In genomic region chr11:32830413-32830738, GRCh38 we compare ENCODE assay signal across 8 cellular contexts. TPM values are rescaled to one million over a fixed set of nuclear protein-coding genes. Genes with fewer than 3 reads are reported as not detected.
DNase-seq lines count a peak whose midpoint lies in the region; ATAC-seq, FAIRE-seq and TF ChIP-seq lines count a peak whose summit lies in the region.

No MANE protein-coding gene starts in this region.

- 3 to 14% methylated on average over 6 of the region's 6 CpGs for WGBS in sigmoid colon, 2 donors

- FAIRE-seq in GM12891 (lab: Jason Lieb, UNC): peak; percentile 38

- no peak for TF ChIP-seq EP300 in sigmoid colon (IDR thresholded peaks at IDR 0.05)

- peaks cover 3% of the 10 kb centered on the region for H3K36me3 Mint-ChIP-seq in T-helper 17 cell (ENCODE audit: low read depth)

- H3K27ac ChIP-seq in left ventricle myocardium inferior (replicated peaks) (no peak overlapping the region), sigmoid colon (peak overlapping the region in 1 of 4 donors; percentile 63)

- intact Hi-C loops in left ventricle myocardium inferior (cut with micrococcal nuclease): no loop called here
- intact Hi-C loops in sigmoid colon (cut with DNase I): no loop called here

- peaks cover 36% of the 10 kb centered on the region for H3K27me3 ChIP-seq in left ventricle myocardium inferior (ENCODE audit: low read depth)
- peaks cover 0 to 21% (median 13%) of the 10 kb centered on the region in 3 donors for H3K27me3 ChIP-seq in sigmoid colon

- TF ChIP-seq POLR2A in GM12891 (IDR thresholded peaks at IDR 0.05; ENCODE audit: low read depth, low read length) (no peak), sigmoid colon (IDR thresholded peaks at IDR 0.05) (no peak)

- DNase-seq in GM12891 (ENCODE audit: insufficient read length, low spot score): no peak
- no peak for DNase-seq in T-helper 17 cell
- DNase-seq in left ventricle myocardium inferior: no peak
- no peak for DNase-seq in sigmoid colon
- no peak for DNase-seq in glomerular visceral epithelial cell (ENCODE audit: extremely low spot score)
- no peak for DNase-seq in NCI-H2227 treated with DMSO at 0.1 percent for 48 hours (lab: John Stamatoyannopoulos, UW)

- H3K9me3 ChIP-seq in T-helper 17 cell (ENCODE audit: control insufficient read depth, low read length, poor library complexity, severe bottlenecking) (no peaks in the 10 kb centered on the region), left ventricle myocardium inferior (replicated peaks) (no peaks in the 10 kb centered on the region), sigmoid colon (no peaks in the 10 kb centered on the region)

- peaks cover 42% of the 10 kb centered on the region for H3K27me3 Mint-ChIP-seq in T-helper 17 cell

- TF ChIP-seq CTCF in left ventricle myocardium inferior (IDR thresholded peaks at IDR 0.05; ENCODE audit: borderline replicate concordance) (no peak), sigmoid colon (IDR thresholded peaks at IDR 0.05) (no peak)

- H3K36me3 ChIP-seq in left ventricle myocardium inferior: no peaks in the 10 kb centered on the region
- no peaks in the 10 kb centered on the region for H3K36me3 ChIP-seq in sigmoid colon

- H3K4me3 Mint-ChIP-seq in T-helper 17 cell: peak overlapping the region; percentile 50

- no peak overlapping the region for H3K27ac Mint-ChIP-seq in T-helper 17 cell

- peaks cover 9% of the 10 kb centered on the region for H3K4me1 Mint-ChIP-seq in T-helper 17 cell

- peaks cover 18% of the 10 kb centered on the region for H3K4me1 ChIP-seq in left ventricle myocardium inferior
- H3K4me1 ChIP-seq in sigmoid colon: peaks cover 0 to 14% (median 11%) of the 10 kb centered on the region in 4 donors

- peak overlapping the region; percentile 74 for H3K4me3 ChIP-seq in left ventricle myocardium inferior
- H3K4me3 ChIP-seq in sigmoid colon: peak overlapping the region; percentile 27 to 60 (median 58)

- ATAC-seq in HG02970 (IDR thresholded peaks at IDR 0.05; ENCODE audit: low FRiP score, unreplicated experiment) (peak; percentile 5), T-helper 17 cell (no peak), GM21390 (IDR thresholded peaks at IDR 0.05; ENCODE audit: unreplicated experiment) (no peak)

TF ChIP-seq in GM12891, 5 proteins besides CTCF, POLR2A, EP300 and RAD21:
- TF ChIP-seq POLR2AphosphoS5 (IDR thresholded peaks at IDR 0.05; ENCODE audit: low read depth, low read length) (no peak), TAF1 (IDR thresholded peaks at IDR 0.05; ENCODE audit: low read depth, low read length) (no peak), PAX5 (IDR thresholded peaks at IDR 0.05; ENCODE audit: insufficient read depth, low read length, severe bottlenecking) (no peak)

RNA-seq across cellular contexts. Expression of gene PRRG4, which starts 0.6 kb away (rescaled TPM):
- 0.42 TPM for polyA plus RNA-seq in GM12891 (2012; ENCODE audit: low read depth, missing spikeins)
- total RNA-seq in T-helper 17 cell (under 1 TPM in 1 of 2 donors, not detected in 1; 0.07 TPM), left ventricle myocardium inferior (0.33 TPM), sigmoid colon (1 to 10 TPM; 1.6 to 2.1 (median 1.7) TPM)
- polyA plus RNA-seq in sigmoid colon: 1 to 10 TPM; 4.8 to 6.2 (median 5.3) TPM

RNA-seq across cellular contexts. Expression of gene CCDC73, which starts 35.9 kb away (rescaled TPM):
- polyA plus RNA-seq in GM12891 (2012; ENCODE audit: low read depth, missing spikeins): 0.17 TPM
- total RNA-seq in T-helper 17 cell (not detected), left ventricle myocardium inferior (not detected), sigmoid colon (not detected)
- not detected for polyA plus RNA-seq in sigmoid colon
